ENCODE assay signal across 35 cellular contexts in the genomic region with DNA sequence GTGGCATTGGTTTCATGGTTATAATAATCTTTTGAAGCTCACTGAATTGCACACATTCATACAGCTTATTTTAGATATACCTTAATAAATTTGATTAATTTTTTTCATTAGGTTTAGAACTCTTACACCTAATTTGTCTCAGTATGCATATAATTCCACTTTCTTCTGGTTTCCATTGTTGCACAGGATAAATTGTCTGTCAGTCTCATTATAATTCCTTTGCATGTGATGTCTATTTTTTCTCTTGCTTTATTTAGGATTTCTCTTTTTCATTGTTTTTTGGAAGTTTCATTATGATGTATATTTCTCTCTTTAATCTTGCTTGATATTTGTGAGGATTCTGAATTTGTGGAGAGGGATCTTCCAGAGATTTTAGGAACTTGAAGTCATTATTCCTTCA.
"Had no signal": no experiment of that assay in that cellular context is flagged by ENCODE, and none has a peak within 500 bp of the region (broad histone marks: within the 10 kb centered on the region; RNA-seq: fewer than 3 reads in every experiment).

No MANE protein-coding gene starts in this region.

- FAIRE-seq: astrocyte, colon had no signal

- H2AFZ ChIP-seq: hepatocyte had no signal

- H3K4me3 ChIP-seq: esophagus muscularis mucosa, gastrocnemius medialis, heart right ventricle, hepatocyte had no signal

- H3K27ac Mint-ChIP-seq: activated CD4-positive, alpha-beta memory T cell treated with anti-CD3 and anti-CD28 coated beads for 36 hours; activated CD4-positive, alpha-beta T cell treated with anti-CD3 and anti-CD28 coated beads for 36 hours; activated CD4-positive, alpha-beta T cell treated with anti-CD3 and anti-CD28 coated beads, Interleukin-2, amount 10 ng/mL, durations not matched to agents 24 days and 14 days; activated CD8-positive, alpha-beta memory T cell treated with anti-CD3 and anti-CD28 coated beads, Interleukin-2, amount 10 ng/mL, durations not matched to agents 7 days and 5 days; activated CD8-positive, alpha-beta T cell treated with anti-CD3 and anti-CD28 coated beads, Interleukin-2, amount 10 ng/mL, durations not matched to agents 7 days and 5 days; activated naive CD4-positive, alpha-beta T cell treated with anti-CD3 and anti-CD28 coated beads, Interleukin-2, amount 10 ng/mL, durations not matched to agents 7 days and 5 days; activated naive CD4-positive, alpha-beta T cell treated with anti-CD3 and anti-CD28 coated beads, Interleukin-2, amount 50 U/mL, for 72 hours; activated naive CD8-positive, alpha-beta T cell treated with anti-CD3 and anti-CD28 coated beads, Interleukin-2, amount 10 ng/mL, durations not matched to agents 7 days and 5 days; activated T-cell treated with anti-CD3 and anti-CD28 coated beads, Interleukin-2, amount 50 U/mL, for 72 hours; effector memory CD8-positive, alpha-beta T cell; T-helper 17 cell; T-helper 2 cell treated with Interferon-gamma antibody and Interleukin-4, amounts not matched to agents 5 μg/mL and 100 μg/mL, for 36 hours had no signal

- H3K36me3 ChIP-seq: brain microvascular endothelial cell, esophagus muscularis mucosa, gastrocnemius medialis, heart right ventricle, WERI-Rb-1 had no signal

- DNase-seq: activated CD4-positive, alpha-beta memory T cell treated with anti-CD3 and anti-CD28 coated beads for 36 hours; activated CD4-positive, alpha-beta T cell treated with anti-CD3 and anti-CD28 coated beads for 36 hours; activated CD4-positive, alpha-beta T cell treated with anti-CD3 and anti-CD28 coated beads, Interleukin-2, amount 10 ng/mL, durations not matched to agents 24 days and 14 days; activated CD4-positive, CD25-positive, alpha-beta regulatory T cell; activated CD4-positive, CD25-positive, alpha-beta regulatory T cell treated with anti-CD3 and anti-CD28 coated beads, Interleukin-2, amount 50 U/mL, for 72 hours; activated CD8-positive, alpha-beta memory T cell treated with anti-CD3 and anti-CD28 coated beads, Interleukin-2, amount 10 ng/mL, durations not matched to agents 7 days and 5 days; activated CD8-positive, alpha-beta memory T cell treated with anti-CD3 and anti-CD28 coated beads, Interleukin-2, amount 50 U/mL, for 4 hours; activated CD8-positive, alpha-beta T cell treated with anti-CD3 and anti-CD28 coated beads, Interleukin-2, amount 10 ng/mL, durations not matched to agents 7 days and 5 days; activated gamma-delta T cell; activated naive CD4-positive, alpha-beta T cell; activated naive CD4-positive, alpha-beta T cell treated with anti-CD3 and anti-CD28 coated beads, Interleukin-2, amount 10 ng/mL, durations not matched to agents 7 days and 5 days; activated naive CD8-positive, alpha-beta T cell treated with anti-CD3 and anti-CD28 coated beads, Interleukin-2, amount 10 ng/mL, durations not matched to agents 7 days and 5 days; activated T-cell treated with anti-CD3 and anti-CD28 coated beads, Interleukin-2, amount 50 U/mL, for 1 hour; activated T-cell treated with anti-CD3 and anti-CD28 coated beads, Interleukin-2, amount 50 U/mL, for 72 hours; amniotic stem cell; anterior cingulate cortex; brain microvascular endothelial cell; caudate nucleus; cortex of kidney; dermis blood vessel endothelial cell; effector CD4-positive, alpha-beta T cell; effector memory CD8-positive, alpha-beta T cell; erythroblast; foreskin keratinocyte; gastrocnemius medialis; heart right ventricle; T-helper 17 cell; T1000; WERI-Rb-1 had no signal

- H3K4me3 Mint-ChIP-seq: activated CD4-positive, alpha-beta memory T cell treated with anti-CD3 and anti-CD28 coated beads for 36 hours; activated CD4-positive, alpha-beta T cell treated with anti-CD3 and anti-CD28 coated beads for 36 hours; activated CD4-positive, alpha-beta T cell treated with anti-CD3 and anti-CD28 coated beads, Interleukin-2, amount 10 ng/mL, durations not matched to agents 24 days and 14 days; activated CD8-positive, alpha-beta memory T cell treated with anti-CD3 and anti-CD28 coated beads, Interleukin-2, amount 10 ng/mL, durations not matched to agents 7 days and 5 days; activated CD8-positive, alpha-beta T cell treated with anti-CD3 and anti-CD28 coated beads, Interleukin-2, amount 10 ng/mL, durations not matched to agents 7 days and 5 days; activated naive CD4-positive, alpha-beta T cell treated with anti-CD3 and anti-CD28 coated beads, Interleukin-2, amount 10 ng/mL, durations not matched to agents 7 days and 5 days; activated naive CD8-positive, alpha-beta T cell treated with anti-CD3 and anti-CD28 coated beads, Interleukin-2, amount 10 ng/mL, durations not matched to agents 7 days and 5 days; activated T-cell treated with anti-CD3 and anti-CD28 coated beads, Interleukin-2, amount 50 U/mL, for 72 hours; effector memory CD8-positive, alpha-beta T cell; T-helper 17 cell; T-helper 2 cell treated with Interferon-gamma antibody and Interleukin-4, amounts not matched to agents 5 μg/mL and 100 μg/mL, for 36 hours had no signal

- H3K4me1 Mint-ChIP-seq: activated CD4-positive, alpha-beta T cell treated with anti-CD3 and anti-CD28 coated beads for 36 hours; activated CD4-positive, alpha-beta T cell treated with anti-CD3 and anti-CD28 coated beads, Interleukin-2, amount 10 ng/mL, durations not matched to agents 24 days and 14 days; activated CD8-positive, alpha-beta memory T cell treated with anti-CD3 and anti-CD28 coated beads, Interleukin-2, amount 10 ng/mL, durations not matched to agents 7 days and 5 days; activated naive CD4-positive, alpha-beta T cell treated with anti-CD3 and anti-CD28 coated beads, Interleukin-2, amount 10 ng/mL, durations not matched to agents 7 days and 5 days; activated naive CD8-positive, alpha-beta T cell treated with anti-CD3 and anti-CD28 coated beads, Interleukin-2, amount 10 ng/mL, durations not matched to agents 7 days and 5 days; T-helper 17 cell had no signal

- H3K79me2 ChIP-seq: hepatocyte had no signal

- H3K4me1 ChIP-seq: esophagus muscularis mucosa, foreskin keratinocyte, gastrocnemius medialis, heart right ventricle had no signal

- H3K27me3 Mint-ChIP-seq: activated CD4-positive, alpha-beta memory T cell treated with anti-CD3 and anti-CD28 coated beads for 36 hours; activated CD4-positive, alpha-beta T cell treated with anti-CD3 and anti-CD28 coated beads for 36 hours; activated CD4-positive, alpha-beta T cell treated with anti-CD3 and anti-CD28 coated beads, Interleukin-2, amount 10 ng/mL, durations not matched to agents 24 days and 14 days; activated CD8-positive, alpha-beta memory T cell treated with anti-CD3 and anti-CD28 coated beads, Interleukin-2, amount 10 ng/mL, durations not matched to agents 7 days and 5 days; activated naive CD4-positive, alpha-beta T cell treated with anti-CD3 and anti-CD28 coated beads, Interleukin-2, amount 10 ng/mL, durations not matched to agents 7 days and 5 days; activated naive CD8-positive, alpha-beta T cell treated with anti-CD3 and anti-CD28 coated beads, Interleukin-2, amount 10 ng/mL, durations not matched to agents 7 days and 5 days; effector memory CD8-positive, alpha-beta T cell; T-helper 17 cell had no signal

- H3K9me3 ChIP-seq: gastrocnemius medialis had no signal

- H3K27me3 ChIP-seq: brain microvascular endothelial cell, esophagus muscularis mucosa, foreskin keratinocyte, gastrocnemius medialis, heart right ventricle, hepatocyte had no signal

- ATAC-seq: activated CD4-positive, alpha-beta T cell treated with anti-CD3 and anti-CD28 coated beads for 36 hours; activated CD8-positive, alpha-beta memory T cell treated with anti-CD3 and anti-CD28 coated beads, Interleukin-2, amount 10 ng/mL, durations not matched to agents 7 days and 5 days; activated CD8-positive, alpha-beta T cell treated with anti-CD3 and anti-CD28 coated beads, Interleukin-2, amount 10 ng/mL, durations not matched to agents 7 days and 5 days; activated naive CD4-positive, alpha-beta T cell treated with anti-CD3 and anti-CD28 coated beads, Interleukin-2, amount 50 U/mL, for 72 hours; activated T-cell treated with anti-CD3 and anti-CD28 coated beads, Interleukin-2, amount 50 U/mL, for 72 hours; effector memory CD8-positive, alpha-beta T cell; foreskin keratinocyte; gastrocnemius medialis; heart right ventricle; T-helper 17 cell had no signal

- H3K27ac ChIP-seq: brain microvascular endothelial cell, esophagus muscularis mucosa, foreskin keratinocyte, gastrocnemius medialis, heart right ventricle, hepatocyte, WERI-Rb-1 had no signal

- H3K36me3 Mint-ChIP-seq: activated CD4-positive, alpha-beta memory T cell treated with anti-CD3 and anti-CD28 coated beads for 36 hours; activated CD8-positive, alpha-beta memory T cell treated with anti-CD3 and anti-CD28 coated beads, Interleukin-2, amount 10 ng/mL, durations not matched to agents 7 days and 5 days; activated naive CD4-positive, alpha-beta T cell treated with anti-CD3 and anti-CD28 coated beads, Interleukin-2, amount 10 ng/mL, durations not matched to agents 7 days and 5 days; activated naive CD4-positive, alpha-beta T cell treated with anti-CD3 and anti-CD28 coated beads, Interleukin-2, amount 50 U/mL, for 72 hours; activated naive CD8-positive, alpha-beta T cell treated with anti-CD3 and anti-CD28 coated beads, Interleukin-2, amount 10 ng/mL, durations not matched to agents 7 days and 5 days had no signal

- H3K4me2 ChIP-seq: hepatocyte had no signal
